In the genomic region with DNA sequence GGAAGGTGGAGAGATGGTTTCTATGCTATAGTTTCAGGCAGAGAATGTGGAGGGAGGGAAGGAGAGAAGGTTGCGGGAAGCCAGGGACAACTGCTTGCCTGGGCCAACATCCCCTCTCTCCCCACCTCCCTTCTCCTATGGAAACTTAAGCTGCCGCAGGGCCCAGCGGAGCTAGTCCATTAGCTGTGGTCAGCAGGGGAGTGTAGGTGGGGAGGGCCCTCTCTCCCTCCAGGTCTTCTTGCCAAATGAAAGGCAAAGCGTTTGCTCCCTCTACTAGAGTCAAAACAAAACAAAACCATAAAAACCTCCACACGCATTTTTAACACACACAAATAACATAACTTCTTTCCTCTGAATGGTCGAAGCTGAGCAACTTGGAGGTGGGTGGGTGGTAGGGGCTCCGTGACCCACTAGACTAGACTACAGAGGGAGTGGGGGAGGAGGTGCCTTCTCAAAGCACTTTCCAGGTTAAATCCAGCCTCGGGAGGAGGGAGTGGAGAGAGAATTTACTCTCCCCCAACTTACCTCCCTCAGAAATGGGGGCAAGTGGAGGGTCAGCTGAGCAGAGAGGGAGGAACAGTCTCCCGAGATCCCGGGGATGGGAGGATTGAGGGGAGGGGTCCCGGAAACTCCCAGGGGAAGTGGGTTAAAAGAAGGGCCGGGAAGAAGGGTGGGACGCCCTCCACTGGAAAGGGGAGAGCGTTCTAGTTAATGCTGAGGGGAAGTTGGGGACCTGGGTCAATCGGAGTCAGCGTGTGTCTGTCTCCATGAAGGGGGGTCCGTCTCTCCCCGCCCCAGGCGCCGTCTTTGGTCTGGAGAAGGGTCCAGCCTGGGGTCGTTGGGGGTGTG, we compare ENCODE assay signal across 8 cellular contexts. TPM values are rescaled to one million over a fixed set of nuclear protein-coding genes. Genes with fewer than 3 reads are reported as not detected.
DNase-seq lines count a peak whose midpoint lies in the region; ATAC-seq, FAIRE-seq and TF ChIP-seq lines count a peak whose summit lies in the region.

No MANE protein-coding gene starts in this region.

- H3K27ac Mint-ChIP-seq in T-helper 1 cell treated with Interleukin-12 subunit alpha and Interleukin-12 subunit beta and Interleukin-4 antibody, amounts not matched to agents 30 μg/mL and 1 μg/mL, for 36 hours = peak overlapping the region; percentile 45
- H3K27ac Mint-ChIP-seq in activated naive CD8-positive, alpha-beta T cell treated with anti-CD3 and anti-CD28 coated beads, Interleukin-2, amount 50 U/mL, for 24 hours = peak overlapping the region; percentile 59

- peak overlapping the region; percentile 82 for H3K4me3 Mint-ChIP-seq in T-helper 1 cell treated with Interleukin-12 subunit alpha and Interleukin-12 subunit beta and Interleukin-4 antibody, amounts not matched to agents 30 μg/mL and 1 μg/mL, for 36 hours
- peak overlapping the region; percentile 93 for H3K4me3 Mint-ChIP-seq in activated naive CD8-positive, alpha-beta T cell treated with anti-CD3 and anti-CD28 coated beads, Interleukin-2, amount 50 U/mL, for 24 hours

- H3K36me3 Mint-ChIP-seq in T-helper 1 cell treated with Interleukin-12 subunit alpha and Interleukin-12 subunit beta and Interleukin-4 antibody, amounts not matched to agents 30 μg/mL and 1 μg/mL, for 36 hours (ENCODE audit: low read depth) = no peaks in the 10 kb centered on the region
- H3K36me3 Mint-ChIP-seq in activated naive CD8-positive, alpha-beta T cell treated with anti-CD3 and anti-CD28 coated beads, Interleukin-2, amount 50 U/mL, for 24 hours (ENCODE audit: low read depth) = no peaks in the 10 kb centered on the region

- H3K27ac ChIP-seq in kidney (ENCODE audit: low read depth in 2 of 2, low read length in 2 of 2) (peak overlapping the region; percentile 41 to 91), stomach smooth muscle (ENCODE audit: low read length) (peak overlapping the region; percentile 80)

- H3K4me3 ChIP-seq in kidney (ENCODE audit: low read length in 2 of 2) (peak overlapping the region; percentile 63 to 81), stomach smooth muscle (ENCODE audit: low read length in 2 of 2) (peak overlapping the region; percentile 74 to 87)

- no peak for TF ChIP-seq POLR2A in erythroblast (IDR thresholded peaks at IDR 0.05; ENCODE audit: low read length)

- H3K9me3 ChIP-seq in kidney (ENCODE audit: control insufficient read depth in 1 of 2, low read length in 2 of 2) (no peaks in the 10 kb centered on the region), stomach smooth muscle (ENCODE audit: control insufficient read depth in 2 of 2, low read length in 2 of 2) (no peaks in the 10 kb centered on the region)

- H3K27me3 ChIP-seq in stomach smooth muscle (ENCODE audit: control insufficient read depth in 1 of 2, insufficient read depth in 2 of 2, low read length in 2 of 2) = no peaks in the 10 kb centered on the region

- peaks cover 18% of the 10 kb centered on the region for H3K27me3 Mint-ChIP-seq in T-helper 1 cell treated with Interleukin-12 subunit alpha and Interleukin-12 subunit beta and Interleukin-4 antibody, amounts not matched to agents 30 μg/mL and 1 μg/mL, for 36 hours (ENCODE audit: low read depth)
- H3K27me3 Mint-ChIP-seq in activated naive CD8-positive, alpha-beta T cell treated with anti-CD3 and anti-CD28 coated beads, Interleukin-2, amount 50 U/mL, for 24 hours = peaks cover 24% of the 10 kb centered on the region

- no peak for ATAC-seq in activated naive CD8-positive, alpha-beta T cell treated with anti-CD3 and anti-CD28 coated beads, Interleukin-2, amount 50 U/mL, for 24 hours

- H3K4me1 ChIP-seq in kidney (ENCODE audit: control insufficient read depth in 1 of 2, insufficient read depth in 1 of 2, low read depth in 1 of 2, low read length in 2 of 2) = peaks cover 0 to 25% of the 10 kb centered on the region in 2 donors
- peaks cover 59% of the 10 kb centered on the region for H3K4me1 ChIP-seq in stomach smooth muscle (ENCODE audit: control insufficient read depth, insufficient read depth, low read length)

- FAIRE-seq in kidney (lab: Jason Lieb, UNC) = no peak

- peaks cover 20% of the 10 kb centered on the region for H3K4me1 Mint-ChIP-seq in T-helper 1 cell treated with Interleukin-12 subunit alpha and Interleukin-12 subunit beta and Interleukin-4 antibody, amounts not matched to agents 30 μg/mL and 1 μg/mL, for 36 hours (ENCODE audit: low read depth)
- H3K4me1 Mint-ChIP-seq in activated naive CD8-positive, alpha-beta T cell treated with anti-CD3 and anti-CD28 coated beads, Interleukin-2, amount 50 U/mL, for 24 hours = peaks cover 26% of the 10 kb centered on the region

- no peaks in the 10 kb centered on the region for H3K36me3 ChIP-seq in kidney (ENCODE audit: control insufficient read depth in 1 of 2, insufficient read depth in 2 of 2, low read length in 2 of 2)
- H3K36me3 ChIP-seq in stomach smooth muscle (ENCODE audit: control insufficient read depth in 2 of 2, insufficient read depth in 2 of 2, low read length in 2 of 2) = no peaks in the 10 kb centered on the region

- intact Hi-C loops in kidney (cut with DNase I) = no loop called here

- no peak for TF ChIP-seq CTCF in kidney (IDR thresholded peaks at IDR 0.05; ENCODE audit: borderline replicate concordance, extremely low read depth, insufficient read depth)

- DNase-seq in T-helper 1 cell (no peak), kidney (no peak), erythroblast (lab: John Stamatoyannopoulos, UW) (no peak), SKM-1 (lab: John Stamatoyannopoulos, UW; ENCODE audit: unreplicated experiment) (no peak)
- DNase-seq in activated naive CD8-positive, alpha-beta T cell treated with anti-CD3 and anti-CD28 coated beads, Interleukin-2, amount 50 U/mL, for 24 hours = no peak
- no peak for DNase-seq in central memory CD4-positive, alpha-beta T cell

- H3K9ac ChIP-seq in kidney (ENCODE audit: low read length in 2 of 2) (peak overlapping the region; percentile 6 to 84), stomach smooth muscle (ENCODE audit: low read length in 2 of 2) (peak overlapping the region; percentile 77 to 80)

- no peaks in the 10 kb centered on the region for H3K9me3 Mint-ChIP-seq in T-helper 1 cell treated with Interleukin-12 subunit alpha and Interleukin-12 subunit beta and Interleukin-4 antibody, amounts not matched to agents 30 μg/mL and 1 μg/mL, for 36 hours
- H3K9me3 Mint-ChIP-seq in activated naive CD8-positive, alpha-beta T cell treated with anti-CD3 and anti-CD28 coated beads, Interleukin-2, amount 50 U/mL, for 24 hours = no peaks in the 10 kb centered on the region

RNA-seq across cellular contexts. Expression of gene CACNB3, which starts 4.6 kb away (rescaled TPM):
- 19.6 TPM for total RNA-seq in kidney
- 17.9 TPM for polyA plus RNA-seq in kidney (ENCODE audit: insufficient read depth, low read depth, low replicate concordance)

RNA-seq across cellular contexts. Expression of gene ADCY6, which starts 24.8 kb away (rescaled TPM):
- total RNA-seq in kidney = 66.9 TPM
- polyA plus RNA-seq in kidney (ENCODE audit: insufficient read depth, low read depth, low replicate concordance) = 27.3 TPM

RNA-seq across cellular contexts. Expression of gene DDX23, which starts 38.3 kb away (rescaled TPM):
- 65.5 TPM for total RNA-seq in kidney
- 31.9 TPM for polyA plus RNA-seq in kidney (ENCODE audit: insufficient read depth, low read depth, low replicate concordance)

RNA-seq across cellular contexts. Expression of gene RND1, which starts 52.0 kb away (rescaled TPM):
- 1.0 TPM for total RNA-seq in kidney
- polyA plus RNA-seq in kidney (ENCODE audit: insufficient read depth, low read depth, low replicate concordance) = 2.2 TPM
